13 cellular contexts compared by ENCODE assay signal in genomic region chr17:62800580-62800979, GRCh38. TPM values are rescaled to one million over a fixed set of nuclear protein-coding genes. Genes with fewer than 3 reads are reported as not detected.
DNase-seq lines count a peak whose midpoint lies in the region; ATAC-seq and TF ChIP-seq lines count a peak whose summit lies in the region.
"Had no signal": no experiment of that assay in that cellular context is flagged by ENCODE, and none has a peak within 500 bp of the region (broad histone marks: within the 10 kb centered on the region; RNA-seq: fewer than 3 reads in every experiment).

No MANE protein-coding gene starts in this region.

- H3K4me1 ChIP-seq in GM23248 (ENCODE audit: insufficient read depth) (peaks cover 14% of the 10 kb centered on the region), parathyroid adenoma (peaks cover 13% of the 10 kb centered on the region)

- H4K20me1 ChIP-seq in GM23248 (ENCODE audit: insufficient read depth) = no peaks in the 10 kb centered on the region

- no peak overlapping the region for H3K9ac ChIP-seq in GM23248
- H3K9ac ChIP-seq in parathyroid adenoma = no peak overlapping the region

- TF ChIP-seq CTCF in parathyroid adenoma (IDR thresholded peaks at IDR 0.05) (no peak), CD14-positive monocyte (IDR thresholded peaks at IDR 0.05) (no peak)

- in situ Hi-C loops in GM23248 (cut with MboI) = no loop called here

- H3K27ac ChIP-seq in GM23248 (no peak overlapping the region), parathyroid adenoma (peak overlapping the region; percentile 62)

- H3K36me3 ChIP-seq in GM23248 (ENCODE audit: low read depth) (no peaks in the 10 kb centered on the region), parathyroid adenoma (ENCODE audit: control insufficient read depth, insufficient read depth, low read length) (no peaks in the 10 kb centered on the region)

- H3K4me3 ChIP-seq in GM23248 (no peak overlapping the region), parathyroid adenoma (ENCODE audit: low read depth, low read length) (peak overlapping the region; percentile 48)

- intact Hi-C loops in CD14-positive monocyte (cut with micrococcal nuclease) = no loop called here

- H3K9me3 Mint-ChIP-seq in CD14-positive monocyte = no peaks in the 10 kb centered on the region
- H3K9me3 Mint-ChIP-seq: activated naive CD4-positive, alpha-beta T cell treated with anti-CD3 and anti-CD28 coated beads, Interleukin-2, amount 50 U/mL, for 72 hours had no signal

- no peaks in the 10 kb centered on the region for H3K36me3 Mint-ChIP-seq in CD14-positive monocyte
- H3K36me3 Mint-ChIP-seq: activated naive CD4-positive, alpha-beta T cell treated with anti-CD3 and anti-CD28 coated beads, Interleukin-2, amount 50 U/mL, for 72 hours had no signal

- WGBS in GM23248 (ENCODE audit: low coverage in 1 of 2, low lambda C conversion rate in 2 of 2, missing lambda C conversion rate in 2 of 2), 2 experiments = 46 to 48% methylated on average over 7 of the region's 7 CpGs

- H2AFZ ChIP-seq in GM23248 (no peak overlapping the region), parathyroid adenoma (peak overlapping the region; percentile 17)

- DNase-seq in GM23248 (peak; percentile 55), NCI-H526 treated with DMSO at 0.1 percent for 48 hours (lab: John Stamatoyannopoulos, UW) (peak; percentile 17), amygdala (lab: John Stamatoyannopoulos, UW) (no peak), CD14-positive monocyte (ENCODE audit: low spot score) (no peak)
- no peak for DNase-seq in stimulated activated naive CD4-positive, alpha-beta T cell (lab: John Stamatoyannopoulos, UW)
- DNase-seq: dermis blood vessel endothelial cell; DMS 273 treated with DMSO at 0.1 percent for 48 hours; stimulated activated CD4-positive, alpha-beta T cell treated with anti-CD3 and anti-CD28 coated beads, Interleukin-4, amount 100 ng/mL, for 4 hours; T-helper 9 cell had no signal

- H3K9me3 ChIP-seq in GM23248 (ENCODE audit: low read depth) = no peaks in the 10 kb centered on the region
- no peaks in the 10 kb centered on the region for H3K9me3 ChIP-seq in parathyroid adenoma (ENCODE audit: control insufficient read depth, low read length)

- H3K4me3 Mint-ChIP-seq in CD14-positive monocyte = no peak overlapping the region

- H3F3A ChIP-seq in GM23248 (ENCODE audit: insufficient read depth) = 0 out of 2 replicates have a peak, but pooled peaks cover 6% of the 10 kb centered on the region

- H3K79me2 ChIP-seq in GM23248 (ENCODE audit: insufficient read depth) (no peaks in the 10 kb centered on the region), parathyroid adenoma (no peaks in the 10 kb centered on the region)

- H3K27ac Mint-ChIP-seq in CD14-positive monocyte = no peak overlapping the region
- H3K27ac Mint-ChIP-seq: activated naive CD4-positive, alpha-beta T cell treated with anti-CD3 and anti-CD28 coated beads, Interleukin-2, amount 50 U/mL, for 72 hours had no signal

- peaks cover 0 to 4% (median 1%) of the 10 kb centered on the region in 3 donors for H3K27me3 Mint-ChIP-seq in CD14-positive monocyte (ENCODE audit: low read depth in 3 of 3)

- H3K27me3 ChIP-seq in GM23248 (replicated peaks; ENCODE audit: insufficient read depth) = no peaks in the 10 kb centered on the region
- no peaks in the 10 kb centered on the region for H3K27me3 ChIP-seq in parathyroid adenoma (ENCODE audit: control insufficient read depth, insufficient read depth, low read length)

- H3K4me2 ChIP-seq in GM23248 (ENCODE audit: unreplicated experiment) (no peak overlapping the region), parathyroid adenoma (ENCODE audit: low read length) (peak overlapping the region; percentile 67)

- ATAC-seq in esophagus mucosa = peak; percentile 67
- ATAC-seq: activated naive CD4-positive, alpha-beta T cell treated with anti-CD3 and anti-CD28 coated beads, Interleukin-2, amount 50 U/mL, for 72 hours had no signal

- peaks cover 7% of the 10 kb centered on the region for H3K4me1 Mint-ChIP-seq in CD14-positive monocyte

- H3K9me2 ChIP-seq in GM23248 (ENCODE audit: insufficient read depth) = no peaks in the 10 kb centered on the region

RNA-seq across cellular contexts. Expression of gene MARCHF10, which starts 7.5 kb away (rescaled TPM):
- 1.8 and 7.1 TPM in 2 replicates for total RNA-seq in GM23248 (2014; rRNA removed; shearing (Covaris generic))
- polyA plus RNA-seq in GM23248 (2016; fragmentation: Nextera tagmentation; extraction: Ambion mirVana) = 1.3 and 2.1 TPM in 2 replicates
- not detected for total RNA-seq in esophagus mucosa
- not detected for polyA plus RNA-seq in CD14-positive monocyte
- total RNA-seq: activated naive CD4-positive, alpha-beta T cell treated with anti-CD3 and anti-CD28 coated beads, Interleukin-2, amount 50 U/mL, for 72 hours; dermis blood vessel endothelial cell; glomerular endothelial cell had no signal

Comparison
In these comparisons a context has a peak if more than half of its experiments do, and no peak if none do; other contexts are left out.
1. DNase-seq: peak in GM23248 (single experiment) and NCI-H526 treated with DMSO at 0.1 percent for 48 hours (single experiment); none in amygdala (0 of 56), CD14-positive monocyte (single experiment) and stimulated activated naive CD4-positive, alpha-beta T cell (0 of 6).